ENCODE assay signal across 1 cellular context in the genomic region with DNA sequence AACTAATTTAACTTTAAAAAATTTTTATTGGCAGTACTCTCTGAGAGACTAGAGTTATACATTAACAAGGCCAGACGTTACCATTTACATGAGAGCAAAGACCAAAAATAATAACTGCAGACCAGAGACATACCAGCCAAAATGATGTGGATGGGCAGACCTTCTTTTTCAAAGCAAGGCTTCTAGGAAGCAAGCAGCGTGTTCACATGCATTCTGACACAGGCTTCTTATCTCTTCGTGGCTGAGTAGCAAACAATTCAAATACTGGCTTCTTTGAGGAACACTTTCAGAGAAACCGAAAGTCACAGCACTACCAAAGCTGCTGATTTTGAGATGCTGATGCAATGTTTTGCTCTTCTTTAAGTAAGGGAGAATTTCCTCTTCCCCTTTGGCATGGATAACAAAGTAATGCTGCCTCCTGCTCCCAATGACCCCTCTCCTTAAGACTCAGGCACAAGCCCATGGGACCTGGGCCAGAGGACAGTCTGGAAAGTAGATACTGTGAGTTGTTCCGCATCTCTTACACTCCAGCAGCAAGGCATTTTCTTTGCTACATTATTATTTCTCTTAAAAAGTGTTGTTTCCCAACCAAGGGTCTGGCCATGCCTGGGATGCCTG.
TF ChIP-seq lines count a peak whose summit lies in the region.

No MANE protein-coding gene starts in this region.

TF ChIP-seq in GM12878, 131 proteins besides CTCF, POLR2A, EP300 and RAD21 (continued from another document):
- TF ChIP-seq, protein P1, sequence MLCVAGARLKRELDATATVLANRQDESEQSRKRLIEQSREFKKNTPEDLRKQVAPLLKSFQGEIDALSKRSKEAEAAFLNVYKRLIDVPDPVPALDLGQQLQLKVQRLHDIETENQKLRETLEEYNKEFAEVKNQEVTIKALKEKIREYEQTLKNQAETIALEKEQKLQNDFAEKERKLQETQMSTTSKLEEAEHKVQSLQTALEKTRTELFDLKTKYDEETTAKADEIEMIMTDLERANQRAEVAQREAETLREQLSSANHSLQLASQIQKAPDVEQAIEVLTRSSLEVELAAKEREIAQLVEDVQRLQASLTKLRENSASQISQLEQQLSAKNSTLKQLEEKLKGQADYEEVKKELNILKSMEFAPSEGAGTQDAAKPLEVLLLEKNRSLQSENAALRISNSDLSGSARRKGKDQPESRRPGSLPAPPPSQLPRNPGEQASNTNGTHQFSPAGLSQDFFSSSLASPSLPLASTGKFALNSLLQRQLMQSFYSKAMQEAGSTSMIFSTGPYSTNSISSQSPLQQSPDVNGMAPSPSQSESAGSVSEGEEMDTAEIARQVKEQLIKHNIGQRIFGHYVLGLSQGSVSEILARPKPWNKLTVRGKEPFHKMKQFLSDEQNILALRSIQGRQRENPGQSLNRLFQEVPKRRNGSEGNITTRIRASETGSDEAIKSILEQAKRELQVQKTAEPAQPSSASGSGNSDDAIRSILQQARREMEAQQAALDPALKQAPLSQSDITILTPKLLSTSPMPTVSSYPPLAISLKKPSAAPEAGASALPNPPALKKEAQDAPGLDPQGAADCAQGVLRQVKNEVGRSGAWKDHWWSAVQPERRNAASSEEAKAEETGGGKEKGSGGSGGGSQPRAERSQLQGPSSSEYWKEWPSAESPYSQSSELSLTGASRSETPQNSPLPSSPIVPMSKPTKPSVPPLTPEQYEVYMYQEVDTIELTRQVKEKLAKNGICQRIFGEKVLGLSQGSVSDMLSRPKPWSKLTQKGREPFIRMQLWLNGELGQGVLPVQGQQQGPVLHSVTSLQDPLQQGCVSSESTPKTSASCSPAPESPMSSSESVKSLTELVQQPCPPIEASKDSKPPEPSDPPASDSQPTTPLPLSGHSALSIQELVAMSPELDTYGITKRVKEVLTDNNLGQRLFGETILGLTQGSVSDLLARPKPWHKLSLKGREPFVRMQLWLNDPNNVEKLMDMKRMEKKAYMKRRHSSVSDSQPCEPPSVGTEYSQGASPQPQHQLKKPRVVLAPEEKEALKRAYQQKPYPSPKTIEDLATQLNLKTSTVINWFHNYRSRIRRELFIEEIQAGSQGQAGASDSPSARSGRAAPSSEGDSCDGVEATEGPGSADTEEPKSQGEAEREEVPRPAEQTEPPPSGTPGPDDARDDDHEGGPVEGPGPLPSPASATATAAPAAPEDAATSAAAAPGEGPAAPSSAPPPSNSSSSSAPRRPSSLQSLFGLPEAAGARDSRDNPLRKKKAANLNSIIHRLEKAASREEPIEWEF (IDR thresholded peaks at IDR 0.05; ENCODE audit: insufficient replicate concordance, low read depth, low read length) = peak; percentile 16
- TF ChIP-seq, protein P2, sequence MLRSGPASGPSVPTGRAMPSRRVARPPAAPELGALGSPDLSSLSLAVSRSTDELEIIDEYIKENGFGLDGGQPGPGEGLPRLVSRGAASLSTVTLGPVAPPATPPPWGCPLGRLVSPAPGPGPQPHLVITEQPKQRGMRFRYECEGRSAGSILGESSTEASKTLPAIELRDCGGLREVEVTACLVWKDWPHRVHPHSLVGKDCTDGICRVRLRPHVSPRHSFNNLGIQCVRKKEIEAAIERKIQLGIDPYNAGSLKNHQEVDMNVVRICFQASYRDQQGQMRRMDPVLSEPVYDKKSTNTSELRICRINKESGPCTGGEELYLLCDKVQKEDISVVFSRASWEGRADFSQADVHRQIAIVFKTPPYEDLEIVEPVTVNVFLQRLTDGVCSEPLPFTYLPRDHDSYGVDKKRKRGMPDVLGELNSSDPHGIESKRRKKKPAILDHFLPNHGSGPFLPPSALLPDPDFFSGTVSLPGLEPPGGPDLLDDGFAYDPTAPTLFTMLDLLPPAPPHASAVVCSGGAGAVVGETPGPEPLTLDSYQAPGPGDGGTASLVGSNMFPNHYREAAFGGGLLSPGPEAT (IDR thresholded peaks at IDR 0.05; ENCODE audit: low read depth) = peak; percentile 54; the same call in 1 of the 2 replicates
- TF ChIP-seq, protein P3, sequence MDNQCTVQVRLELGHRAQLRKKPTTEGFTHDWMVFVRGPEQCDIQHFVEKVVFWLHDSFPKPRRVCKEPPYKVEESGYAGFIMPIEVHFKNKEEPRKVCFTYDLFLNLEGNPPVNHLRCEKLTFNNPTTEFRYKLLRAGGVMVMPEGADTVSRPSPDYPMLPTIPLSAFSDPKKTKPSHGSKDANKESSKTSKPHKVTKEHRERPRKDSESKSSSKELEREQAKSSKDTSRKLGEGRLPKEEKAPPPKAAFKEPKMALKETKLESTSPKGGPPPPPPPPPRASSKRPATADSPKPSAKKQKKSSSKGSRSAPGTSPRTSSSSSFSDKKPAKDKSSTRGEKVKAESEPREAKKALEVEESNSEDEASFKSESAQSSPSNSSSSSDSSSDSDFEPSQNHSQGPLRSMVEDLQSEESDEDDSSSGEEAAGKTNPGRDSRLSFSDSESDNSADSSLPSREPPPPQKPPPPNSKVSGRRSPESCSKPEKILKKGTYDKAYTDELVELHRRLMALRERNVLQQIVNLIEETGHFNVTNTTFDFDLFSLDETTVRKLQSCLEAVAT (IDR thresholded peaks at IDR 0.05) = peak; percentile 87
- TF ChIP-seq CHD2 (IDR thresholded peaks at IDR 0.05; ENCODE audit: borderline replicate concordance, low read depth, low read length) (peak; percentile 39; the same call in 1 of the 2 replicates), EED (IDR thresholded peaks at IDR 0.05; ENCODE audit: low read depth) (0 out of 2 replicates have a peak, but pooled peaks have one; percentile 29), FOS (IDR thresholded peaks at IDR 0.05; ENCODE audit: borderline replicate concordance, extremely low read depth, insufficient read length) (no peak), KAT2A (conservative IDR thresholded peaks at IDR 0.05; ENCODE audit: control insufficient read depth, low read depth, low read length) (no peak), IKZF2 (IDR thresholded peaks at IDR 0.05) (peak; percentile 60 to 71; a peak in 2 of 4 replicates), MXI1 (IDR thresholded peaks at IDR 0.05; ENCODE audit: low read depth, low read length) (peak; percentile 59), SMARCA5 (IDR thresholded peaks at IDR 0.05) (0 out of 2 replicates have a peak, but pooled peaks have one; percentile 45), ATF7 (IDR thresholded peaks at IDR 0.05; ENCODE audit: low read depth) (peak; percentile 69), CEBPB (IDR thresholded peaks at IDR 0.05; ENCODE audit: borderline replicate concordance in 1 of 2, low read depth in 2 of 2, low read length in 2 of 2) (0 out of 4 replicates have a peak, but pooled peaks of 1 of the 2 experiments have one; percentile 41), ZNF24 (IDR thresholded peaks at IDR 0.05) (peak; percentile 41; the same call in 1 of the 2 replicates), BCL11A (IDR thresholded peaks at IDR 0.05; ENCODE audit: low read depth, low read length) (no peak)
- TF ChIP-seq, protein P4, sequence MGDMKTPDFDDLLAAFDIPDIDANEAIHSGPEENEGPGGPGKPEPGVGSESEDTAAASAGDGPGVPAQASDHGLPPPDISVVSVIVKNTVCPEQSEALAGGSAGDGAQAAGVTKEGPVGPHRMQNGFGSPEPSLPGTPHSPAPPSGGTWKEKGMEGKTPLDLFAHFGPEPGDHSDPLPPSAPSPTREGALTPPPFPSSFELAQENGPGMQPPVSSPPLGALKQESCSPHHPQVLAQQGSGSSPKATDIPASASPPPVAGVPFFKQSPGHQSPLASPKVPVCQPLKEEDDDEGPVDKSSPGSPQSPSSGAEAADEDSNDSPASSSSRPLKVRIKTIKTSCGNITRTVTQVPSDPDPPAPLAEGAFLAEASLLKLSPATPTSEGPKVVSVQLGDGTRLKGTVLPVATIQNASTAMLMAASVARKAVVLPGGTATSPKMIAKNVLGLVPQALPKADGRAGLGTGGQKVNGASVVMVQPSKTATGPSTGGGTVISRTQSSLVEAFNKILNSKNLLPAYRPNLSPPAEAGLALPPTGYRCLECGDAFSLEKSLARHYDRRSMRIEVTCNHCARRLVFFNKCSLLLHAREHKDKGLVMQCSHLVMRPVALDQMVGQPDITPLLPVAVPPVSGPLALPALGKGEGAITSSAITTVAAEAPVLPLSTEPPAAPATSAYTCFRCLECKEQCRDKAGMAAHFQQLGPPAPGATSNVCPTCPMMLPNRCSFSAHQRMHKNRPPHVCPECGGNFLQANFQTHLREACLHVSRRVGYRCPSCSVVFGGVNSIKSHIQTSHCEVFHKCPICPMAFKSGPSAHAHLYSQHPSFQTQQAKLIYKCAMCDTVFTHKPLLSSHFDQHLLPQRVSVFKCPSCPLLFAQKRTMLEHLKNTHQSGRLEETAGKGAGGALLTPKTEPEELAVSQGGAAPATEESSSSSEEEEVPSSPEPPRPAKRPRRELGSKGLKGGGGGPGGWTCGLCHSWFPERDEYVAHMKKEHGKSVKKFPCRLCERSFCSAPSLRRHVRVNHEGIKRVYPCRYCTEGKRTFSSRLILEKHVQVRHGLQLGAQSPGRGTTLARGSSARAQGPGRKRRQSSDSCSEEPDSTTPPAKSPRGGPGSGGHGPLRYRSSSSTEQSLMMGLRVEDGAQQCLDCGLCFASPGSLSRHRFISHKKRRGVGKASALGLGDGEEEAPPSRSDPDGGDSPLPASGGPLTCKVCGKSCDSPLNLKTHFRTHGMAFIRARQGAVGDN (IDR thresholded peaks at IDR 0.05) = peak; percentile 91
